ENCODE assay signal across 30 cellular contexts in the genomic region with DNA sequence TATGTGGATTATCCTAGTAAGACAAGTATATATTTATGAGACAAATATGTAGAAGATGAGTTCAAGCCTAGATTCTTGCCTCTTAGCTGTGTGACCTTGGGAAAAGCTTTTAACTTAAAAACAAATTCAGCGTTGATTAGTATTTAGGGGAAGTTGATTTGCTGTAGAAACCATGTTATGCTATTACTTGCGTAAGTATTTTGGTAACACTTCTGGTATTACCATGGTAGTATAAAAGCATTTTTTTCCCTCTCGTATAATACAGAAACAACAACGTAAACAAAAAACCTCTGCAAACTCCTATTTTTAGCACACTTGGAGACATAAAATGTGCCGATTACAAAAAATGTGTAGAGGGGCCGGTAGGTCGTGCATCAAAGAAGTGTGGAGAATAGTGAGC. TPM values are rescaled to one million over a fixed set of nuclear protein-coding genes. Genes with fewer than 3 reads are reported as not detected.
A peak's percentile ranks its signal among the peaks of the same experiment; 100 is the strongest.
DNase-seq lines count a peak whose midpoint lies in the region; ATAC-seq and TF ChIP-seq lines count a peak whose summit lies in the region.
"Had no signal": no experiment of that assay in that cellular context is flagged by ENCODE, and none has a peak within 500 bp of the region (broad histone marks: within the 10 kb centered on the region; RNA-seq: fewer than 3 reads in every experiment).

No MANE protein-coding gene starts in this region.

- intact Hi-C loops in CD4-positive, alpha-beta T cell (cut with DNase I, micrococcal nuclease): no loop called here
- intact Hi-C loops in sigmoid colon (cut with DNase I): no loop called here

- peaks cover 0 to 24% (median 9%) of the 10 kb centered on the region in 4 donors for H3K4me1 ChIP-seq in sigmoid colon
- H3K4me1 ChIP-seq: pancreas had no signal

- H3K27me3 ChIP-seq in CD4-positive, alpha-beta T cell (ENCODE audit: control insufficient read depth, insufficient read depth, low read length): no peaks in the 10 kb centered on the region
- H3K27me3 ChIP-seq in sigmoid colon: no peaks in the 10 kb centered on the region
- H3K27me3 ChIP-seq: esophagus muscularis mucosa, heart right ventricle, pancreas had no signal

- no peaks in the 10 kb centered on the region for H3K36me3 ChIP-seq in sigmoid colon
- H3K36me3 ChIP-seq: adrenal gland, esophagus muscularis mucosa, heart right ventricle, pancreas had no signal

- ATAC-seq in CD4-positive, alpha-beta T cell (ENCODE audit: poor library complexity): no peak
- ATAC-seq in WTC11 (no peak), naive B cell (ENCODE audit: low read depth in 2 of 2) (peak; percentile 56 to 68), HG02870 (IDR thresholded peaks at IDR 0.05; ENCODE audit: unreplicated experiment) (no peak)
- ATAC-seq: activated CD4-positive, CD25-positive, alpha-beta regulatory T cell treated with anti-CD3 and anti-CD28 coated beads, Interleukin-2, amount 50 U/mL, for 24 hours; heart right ventricle; HepG2 had no signal

- CTCF ChIA-PET in CD4-positive, alpha-beta T cell (lab: Charles Lee): interaction anchor here (1.2 kb wide), 1 partner anchor 8 kb away, joined by 4 read pairs; no protein-coding TSS in a partner anchor
- CTCF ChIA-PET in WTC11 (lab: Charles Lee): no interaction called here

- H3K27me3 Mint-ChIP-seq in CD4-positive, alpha-beta T cell: no peaks in the 10 kb centered on the region
- H3K27me3 Mint-ChIP-seq in HFFc6 (ENCODE audit: insufficient read depth) (no peaks in the 10 kb centered on the region), WTC11 (ENCODE audit: low read depth) (no peaks in the 10 kb centered on the region), naive B cell (no peaks in the 10 kb centered on the region)

- H3K27ac ChIP-seq in CD4-positive, alpha-beta T cell (ENCODE audit: low read depth, low read length): no peak overlapping the region
- no peak overlapping the region for H3K27ac ChIP-seq in sigmoid colon
- H3K27ac ChIP-seq: adrenal gland, esophagus muscularis mucosa, pancreas, skin epidermis had no signal

- DNase-seq in CD4-positive, alpha-beta T cell: no peak
- no peak for DNase-seq in HFFc6
- DNase-seq in WTC11 (ENCODE audit: low spot score): no peak
- DNase-seq in naive B cell: no peak
- no peak for DNase-seq in NCI-H526 (lab: John Stamatoyannopoulos, UW)
- DNase-seq in NCI-H526 treated with DMSO at 0.1 percent for 48 hours (lab: John Stamatoyannopoulos, UW): no peak
- DNase-seq in sigmoid colon: no peak
- DNase-seq: activated CD4-positive, alpha-beta T cell treated with anti-CD3 and anti-CD28 coated beads, Interleukin-2, amount 50 U/mL, for 4 hours; activated naive CD4-positive, alpha-beta T cell; adrenal gland; CD8-positive, alpha-beta memory T cell; central memory CD4-positive, alpha-beta T cell; foreskin melanocyte; H7; heart right ventricle; Karpas-422; NCI-H146; NCI-H2107; NCI-H774; pancreas; retina; RPMI8226; SK-N-SH; stimulated activated naive CD4-positive, alpha-beta T cell had no signal

- H3K9me3 Mint-ChIP-seq in CD4-positive, alpha-beta T cell: no peaks in the 10 kb centered on the region
- H3K9me3 Mint-ChIP-seq in HFFc6 (no peaks in the 10 kb centered on the region), WTC11 (no peaks in the 10 kb centered on the region), naive B cell (peaks cover 0 to 2% (median 0%) of the 10 kb centered on the region in 7 donors)
- H3K9me3 Mint-ChIP-seq: CD8-positive, alpha-beta memory T cell had no signal

- TF ChIP-seq CTCF in CD4-positive, alpha-beta T cell (IDR thresholded peaks at IDR 0.05): no peak
- no peak for TF ChIP-seq CTCF in HFFc6 (IDR thresholded peaks at IDR 0.05)
- TF ChIP-seq CTCF in WTC11 (IDR thresholded peaks at IDR 0.05): no peak
- TF ChIP-seq CTCF in sigmoid colon (IDR thresholded peaks at IDR 0.05): no peak

- TF ChIP-seq POLR2A in sigmoid colon (IDR thresholded peaks at IDR 0.05): no peak

- POLR2A ChIA-PET in CD4-positive, alpha-beta T cell (lab: Charles Lee): no interaction called here
- POLR2A ChIA-PET in WTC11 (lab: Charles Lee): no interaction called here

- H3K36me3 Mint-ChIP-seq in CD4-positive, alpha-beta T cell (ENCODE audit: low read depth): peaks cover 25% of the 10 kb centered on the region
- H3K36me3 Mint-ChIP-seq in HFFc6 (ENCODE audit: low read depth) (peaks cover 5% of the 10 kb centered on the region), WTC11 (no peaks in the 10 kb centered on the region), naive B cell (no peaks in the 10 kb centered on the region)

- H3K4me3 Mint-ChIP-seq in CD4-positive, alpha-beta T cell: no peak overlapping the region
- no peak overlapping the region for H3K4me3 Mint-ChIP-seq in HFFc6
- H3K4me3 Mint-ChIP-seq in WTC11: no peak overlapping the region
- peak overlapping the region in 1 of 8 donors; percentile 69 for H3K4me3 Mint-ChIP-seq in naive B cell
- H3K4me3 Mint-ChIP-seq: neural crest cell had no signal

- 62 to 84% methylated on average over 7 of the region's 7 CpGs for WGBS in sigmoid colon, 2 donors

- H3K4me3 ChIP-seq in sigmoid colon: no peak overlapping the region
- H3K4me3 ChIP-seq: adrenal gland, esophagus muscularis mucosa, heart right ventricle, pancreas, skin epidermis had no signal

- H3K9me3 ChIP-seq in CD4-positive, alpha-beta T cell (ENCODE audit: control insufficient read depth, low read length): no peaks in the 10 kb centered on the region
- no peaks in the 10 kb centered on the region for H3K9me3 ChIP-seq in sigmoid colon
- H3K9me3 ChIP-seq: adrenal gland, esophagus muscularis mucosa, heart right ventricle, pancreas, SK-N-SH had no signal

- peaks cover 68% of the 10 kb centered on the region for H3K4me1 Mint-ChIP-seq in CD4-positive, alpha-beta T cell (ENCODE audit: low read depth)
- peaks cover 27% of the 10 kb centered on the region for H3K4me1 Mint-ChIP-seq in HFFc6 (ENCODE audit: low read depth)
- H3K4me1 Mint-ChIP-seq in WTC11: peaks cover 43% of the 10 kb centered on the region
- peaks cover 21 to 34% (median 28%) of the 10 kb centered on the region in 3 donors for H3K4me1 Mint-ChIP-seq in naive B cell

- no peak for TF ChIP-seq EP300 in sigmoid colon (IDR thresholded peaks at IDR 0.05)

- H3K27ac Mint-ChIP-seq in CD4-positive, alpha-beta T cell: peak overlapping the region; percentile 35
- peak overlapping the region; percentile 77 for H3K27ac Mint-ChIP-seq in HFFc6
- peak overlapping the region; percentile 20 for H3K27ac Mint-ChIP-seq in WTC11
- peak overlapping the region in 5 of 6 donors; percentile 0 to 92 (median 41) for H3K27ac Mint-ChIP-seq in naive B cell

TF ChIP-seq in WTC11, 78 proteins besides CTCF, POLR2A, EP300 and RAD21 (continues in another document):
- TF ChIP-seq ZNF423 (CRISPR knock-in tag; IDR thresholded peaks at IDR 0.05) (no peak), MYBL2 (CRISPR knock-in tag; IDR thresholded peaks at IDR 0.05) (no peak), PRRX2 (CRISPR knock-in tag; IDR thresholded peaks at IDR 0.05) (no peak), EMX1 (CRISPR knock-in tag; IDR thresholded peaks at IDR 0.05) (no peak), SMAD4 (CRISPR knock-in tag; IDR thresholded peaks at IDR 0.05) (no peak), E2F5 (CRISPR knock-in tag; IDR thresholded peaks at IDR 0.05) (no peak), NR1H2 (CRISPR knock-in tag; IDR thresholded peaks at IDR 0.05) (no peak), ZNF317 (CRISPR knock-in tag; IDR thresholded peaks at IDR 0.05; ENCODE audit: borderline replicate concordance, low read depth) (no peak), GRHL2 (CRISPR knock-in tag; IDR thresholded peaks at IDR 0.05; ENCODE audit: insufficient replicate concordance, severe bottlenecking) (no peak), SP1 (CRISPR knock-in tag; conservative IDR thresholded peaks at IDR 0.05) (no peak)
- TF ChIP-seq, protein P1, sequence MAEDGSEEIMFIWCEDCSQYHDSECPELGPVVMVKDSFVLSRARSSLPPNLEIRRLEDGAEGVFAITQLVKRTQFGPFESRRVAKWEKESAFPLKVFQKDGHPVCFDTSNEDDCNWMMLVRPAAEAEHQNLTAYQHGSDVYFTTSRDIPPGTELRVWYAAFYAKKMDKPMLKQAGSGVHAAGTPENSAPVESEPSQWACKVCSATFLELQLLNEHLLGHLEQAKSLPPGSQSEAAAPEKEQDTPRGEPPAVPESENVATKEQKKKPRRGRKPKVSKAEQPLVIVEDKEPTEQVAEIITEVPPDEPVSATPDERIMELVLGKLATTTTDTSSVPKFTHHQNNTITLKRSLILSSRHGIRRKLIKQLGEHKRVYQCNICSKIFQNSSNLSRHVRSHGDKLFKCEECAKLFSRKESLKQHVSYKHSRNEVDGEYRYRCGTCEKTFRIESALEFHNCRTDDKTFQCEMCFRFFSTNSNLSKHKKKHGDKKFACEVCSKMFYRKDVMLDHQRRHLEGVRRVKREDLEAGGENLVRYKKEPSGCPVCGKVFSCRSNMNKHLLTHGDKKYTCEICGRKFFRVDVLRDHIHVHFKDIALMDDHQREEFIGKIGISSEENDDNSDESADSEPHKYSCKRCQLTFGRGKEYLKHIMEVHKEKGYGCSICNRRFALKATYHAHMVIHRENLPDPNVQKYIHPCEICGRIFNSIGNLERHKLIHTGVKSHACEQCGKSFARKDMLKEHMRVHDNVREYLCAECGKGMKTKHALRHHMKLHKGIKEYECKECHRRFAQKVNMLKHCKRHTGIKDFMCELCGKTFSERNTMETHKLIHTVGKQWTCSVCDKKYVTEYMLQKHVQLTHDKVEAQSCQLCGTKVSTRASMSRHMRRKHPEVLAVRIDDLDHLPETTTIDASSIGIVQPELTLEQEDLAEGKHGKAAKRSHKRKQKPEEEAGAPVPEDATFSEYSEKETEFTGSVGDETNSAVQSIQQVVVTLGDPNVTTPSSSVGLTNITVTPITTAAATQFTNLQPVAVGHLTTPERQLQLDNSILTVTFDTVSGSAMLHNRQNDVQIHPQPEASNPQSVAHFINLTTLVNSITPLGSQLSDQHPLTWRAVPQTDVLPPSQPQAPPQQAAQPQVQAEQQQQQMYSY (CRISPR knock-in tag; IDR thresholded peaks at IDR 0.05): no peak

RNA-seq across cellular contexts. Expression of gene STAG2, which starts 33.2 kb away (rescaled TPM):
- total RNA-seq in CD4-positive, alpha-beta T cell: 10 to 100 TPM; 84.7 to 89.4 TPM
- 10 to 100 TPM; 38.8 to 48.6 (median 46.3) TPM for total RNA-seq in HFFc6 (2021; fragmentation: NEBNext Ultra II Directional; extraction: Animal tissue kit (Norgen Biotek cat#: 25700))
- total RNA-seq in WTC11 (2021) (68.2 to 70.5 TPM (median 69.0 TPM) in 3 replicates), sigmoid colon (100 to 1,000 TPM in 1 of 4 donors, 10 to 100 TPM in 3; 60.1 to 117 (median 88.4) TPM)
- polyA plus RNA-seq in naive B cell (ENCODE audit: low read depth in 6 of 6) (10 to 100 TPM; 53.6 to 73.5 (median 61.9) TPM), sigmoid colon (10 to 100 TPM; 21.6 to 29.9 (median 26.6) TPM)

Comparison
In these comparisons a context has a peak if more than half of its experiments do, and no peak if none do; other contexts are left out.
1. ATAC-seq: peak in naive B cell (2 of 2); none in CD4-positive, alpha-beta T cell (single experiment), WTC11 (single experiment) and HG02870 (single experiment).
2. H3K27ac Mint-ChIP-seq: peak in every context shown above with its lines; median percentile 77 in HFFc6; 41 in naive B cell; 35 in CD4-positive, alpha-beta T cell; 20 in WTC11.